18 cellular contexts compared by ENCODE assay signal in the genomic region with DNA sequence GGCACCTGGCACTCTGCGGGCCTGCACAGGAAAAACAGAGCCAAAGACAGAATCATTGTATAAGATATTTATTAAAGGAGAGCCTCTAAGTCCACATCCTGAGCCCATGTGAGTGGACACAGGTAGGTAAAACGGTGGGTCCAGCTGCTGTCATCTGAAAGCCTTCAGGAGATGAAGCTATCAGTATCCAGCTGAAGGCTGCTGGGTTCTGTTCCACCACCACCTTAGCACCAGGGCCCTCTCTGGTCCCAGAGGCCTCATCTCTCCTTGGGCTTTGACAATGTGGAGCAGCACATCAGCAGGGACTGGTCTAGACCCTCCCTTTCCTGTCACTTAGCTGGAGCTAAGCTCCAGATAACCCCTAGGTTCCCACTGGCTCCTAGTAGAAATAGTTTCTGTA. TPM values are rescaled to one million over a fixed set of nuclear protein-coding genes. Genes with fewer than 3 reads are reported as not detected.
DNase-seq lines count a peak whose midpoint lies in the region; ATAC-seq and TF ChIP-seq lines count a peak whose summit lies in the region.
"Had no signal": no experiment of that assay in that cellular context is flagged by ENCODE, and none has a peak within 500 bp of the region (broad histone marks: within the 10 kb centered on the region; RNA-seq: fewer than 3 reads in every experiment).

No MANE protein-coding gene starts in this region.

- intact Hi-C loops in activated CD4-positive, alpha-beta T cell treated with anti-CD3 and anti-CD28 coated beads, Interleukin-2, amount 10 ng/mL, durations not matched to agents 24 days and 14 days (cut with micrococcal nuclease): no loop called here
- intact Hi-C loops in spleen (cut with DNase I; ENCODE audit: low total_unique reads) (no loop called here), transverse colon (cut with DNase I; ENCODE audit: low total_unique reads) (no loop called here)

- H3K27me3 ChIP-seq in spleen (replicated peaks in 1 of 7): no peaks in the 10 kb centered on the region
- H3K27me3 ChIP-seq in transverse colon: no peaks in the 10 kb centered on the region

- H3K4me1 ChIP-seq in spleen: peaks cover 0 to 10% (median 2%) of the 10 kb centered on the region in 6 donors
- H3K4me1 ChIP-seq in transverse colon: no peaks in the 10 kb centered on the region

- H3K36me3 Mint-ChIP-seq in activated CD4-positive, alpha-beta T cell treated with anti-CD3 and anti-CD28 coated beads, Interleukin-2, amount 10 ng/mL, durations not matched to agents 24 days and 14 days (ENCODE audit: low read depth): peaks cover 34% of the 10 kb centered on the region
- H3K36me3 Mint-ChIP-seq in T-helper 17 cell (ENCODE audit: low read depth) (peaks cover 2% of the 10 kb centered on the region), chondrocyte (ENCODE audit: low read depth) (peaks cover 15% of the 10 kb centered on the region)

- H3K9me3 ChIP-seq in T-helper 17 cell (ENCODE audit: control insufficient read depth, low read length, poor library complexity, severe bottlenecking) (no peaks in the 10 kb centered on the region), spleen (no peaks in the 10 kb centered on the region), transverse colon (no peaks in the 10 kb centered on the region)

- H3K4me3 ChIP-seq in spleen (no peak overlapping the region), transverse colon (no peak overlapping the region)

- H3K27ac Mint-ChIP-seq in activated CD4-positive, alpha-beta T cell treated with anti-CD3 and anti-CD28 coated beads, Interleukin-2, amount 10 ng/mL, durations not matched to agents 24 days and 14 days: peak overlapping the region; percentile 53
- peak overlapping the region; percentile 53 for H3K27ac Mint-ChIP-seq in T-helper 17 cell
- H3K27ac Mint-ChIP-seq in chondrocyte (ENCODE audit: unreplicated experiment): peak overlapping the region; percentile 17

- TF ChIP-seq EP300 in transverse colon (IDR thresholded peaks at IDR 0.05; ENCODE audit: low read depth): no peak

- peaks cover 25% of the 10 kb centered on the region for H3K4me1 Mint-ChIP-seq in activated CD4-positive, alpha-beta T cell treated with anti-CD3 and anti-CD28 coated beads, Interleukin-2, amount 10 ng/mL, durations not matched to agents 24 days and 14 days
- peaks cover 8% of the 10 kb centered on the region for H3K4me1 Mint-ChIP-seq in T-helper 17 cell
- peaks cover 3% of the 10 kb centered on the region for H3K4me1 Mint-ChIP-seq in chondrocyte (ENCODE audit: low read depth)

- H3K27me3 Mint-ChIP-seq in activated CD4-positive, alpha-beta T cell treated with anti-CD3 and anti-CD28 coated beads, Interleukin-2, amount 10 ng/mL, durations not matched to agents 24 days and 14 days: no peaks in the 10 kb centered on the region
- H3K27me3 Mint-ChIP-seq in T-helper 17 cell: no peaks in the 10 kb centered on the region
- no peaks in the 10 kb centered on the region for H3K27me3 Mint-ChIP-seq in chondrocyte (ENCODE audit: low read depth)

- H3K27ac ChIP-seq in spleen (no peak overlapping the region), transverse colon (no peak overlapping the region)
- H3K27ac ChIP-seq: 22Rv1 had no signal

- TF ChIP-seq CTCF in chondrocyte (IDR thresholded peaks at IDR 0.05) (no peak), spleen (IDR thresholded peaks at IDR 0.05 in 8 of 11, conservative IDR thresholded peaks at IDR 0.05 in 3 of 11) (no peak), transverse colon (IDR thresholded peaks at IDR 0.05) (no peak)

- in situ Hi-C loops in transverse colon (cut with MboI; ENCODE audit: low pct_ligation_motif_present in 1 of 4, low pct_unique_long_range_greater_than_20kb in 1 of 4, low sequenced_read_pairs in 3 of 4): loop anchor here in 1 of 4 donors (25.0 kb wide), 2 partner anchors 93 to 268 kb away; partner anchors contain the start of gene DHX8

- no peaks in the 10 kb centered on the region for H3K9me3 Mint-ChIP-seq in activated CD4-positive, alpha-beta T cell treated with anti-CD3 and anti-CD28 coated beads, Interleukin-2, amount 10 ng/mL, durations not matched to agents 24 days and 14 days
- no peaks in the 10 kb centered on the region for H3K9me3 Mint-ChIP-seq in chondrocyte (ENCODE audit: low read depth)

- no peak overlapping the region for H3K4me3 Mint-ChIP-seq in activated CD4-positive, alpha-beta T cell treated with anti-CD3 and anti-CD28 coated beads, Interleukin-2, amount 10 ng/mL, durations not matched to agents 24 days and 14 days
- H3K4me3 Mint-ChIP-seq in T-helper 17 cell: no peak overlapping the region
- no peak overlapping the region for H3K4me3 Mint-ChIP-seq in chondrocyte (ENCODE audit: unreplicated experiment)

- H3K36me3 ChIP-seq in spleen (peaks cover 0 to 95% (median 27%) of the 10 kb centered on the region in 6 donors), transverse colon (no peaks in the 10 kb centered on the region)

- no peak for ATAC-seq in T-helper 17 cell
- no peak for ATAC-seq in HG02759 (IDR thresholded peaks at IDR 0.05; ENCODE audit: unreplicated experiment)

- peak; percentile 47 for DNase-seq in activated CD4-positive, alpha-beta T cell treated with anti-CD3 and anti-CD28 coated beads, Interleukin-2, amount 10 ng/mL, durations not matched to agents 24 days and 14 days
- no peak for DNase-seq in activated CD4-positive, alpha-beta T cell treated with anti-CD3 and anti-CD28 coated beads, Interleukin-2, amount 50 U/mL, for 48 hours
- DNase-seq in T-helper 17 cell: no peak
- DNase-seq in chondrocyte (ENCODE audit: low spot score): peak; percentile 12
- DNase-seq in spleen: peak; percentile 4
- no peak for DNase-seq in transverse colon
- no peak for DNase-seq in NCI-H446 treated with DMSO at 0.1 percent for 48 hours (lab: John Stamatoyannopoulos, UW)
- DNase-seq: DMS 273 treated with DMSO at 0.1 percent for 48 hours, Karpas-422, MM.1S, NCI-H1105 treated with DMSO at 0.1 percent for 48 hours, NCI-H187 treated with DMSO at 0.1 percent for 48 hours, NCI-H2171, NCI-H510A, NCI-H82 had no signal

- 70 to 98% (median 93%) methylated on average over 2 of the region's 2 CpGs for WGBS in spleen, 5 donors
- 92 to 98% methylated on average over 1 to 2 of the region's 2 CpGs for WGBS in transverse colon (ENCODE audit: low coverage in 1 of 2), 2 donors

- TF ChIP-seq POLR2A in spleen (IDR thresholded peaks at IDR 0.05): no peak
- no peak for TF ChIP-seq POLR2A in transverse colon (IDR thresholded peaks at IDR 0.05)

RNA-seq across cellular contexts. Expression of gene TMEM106A, which starts 7.3 kb away (rescaled TPM):
- 17.9 and 19.1 TPM in 2 replicates for total RNA-seq in activated CD4-positive, alpha-beta T cell treated with anti-CD3 and anti-CD28 coated beads, Interleukin-2, amount 10 ng/mL, durations not matched to agents 24 days and 14 days
- 10 to 100 TPM in 1 of 2 donors, 1 to 10 TPM in 1; 7.0 to 10.0 TPM for total RNA-seq in T-helper 17 cell
- 12.0 to 18.3 TPM (median 16.4 TPM) in 3 replicates for total RNA-seq in chondrocyte
- 10 to 100 TPM; 25.7 to 53.4 (median 32.9) TPM for total RNA-seq in spleen
- polyA plus RNA-seq in spleen: 10 to 100 TPM in 1 of 3 donors, 1 to 10 TPM in 2; 2.8 to 11.9 (median 3.3) TPM
- 10 to 100 TPM in 1 of 4 donors, 1 to 10 TPM in 3; 4.1 to 24.3 (median 7.9) TPM for total RNA-seq in transverse colon

RNA-seq across cellular contexts. Expression of gene CCDC200, which starts 9.4 kb away (rescaled TPM):
- total RNA-seq in activated CD4-positive, alpha-beta T cell treated with anti-CD3 and anti-CD28 coated beads, Interleukin-2, amount 10 ng/mL, durations not matched to agents 24 days and 14 days: 0.65 and 0.92 TPM in 2 replicates
- total RNA-seq in T-helper 17 cell: under 1 TPM; 0.40 to 0.60 TPM
- total RNA-seq in chondrocyte: not detected in 3 replicates
- under 1 TPM in 1 of 7 donors, not detected in 6; 0.64 TPM for total RNA-seq in spleen
- polyA plus RNA-seq in spleen: under 1 TPM in 2 of 3 donors, not detected in 1; 0.17 to 0.35 TPM
- not detected for total RNA-seq in transverse colon
- polyA plus RNA-seq: BJ had no signal

RNA-seq across cellular contexts. Expression of gene RNU2-1, which starts 14.8 kb away (rescaled TPM):
- 5,051 and 5,500 TPM in 2 replicates for total RNA-seq in activated CD4-positive, alpha-beta T cell treated with anti-CD3 and anti-CD28 coated beads, Interleukin-2, amount 10 ng/mL, durations not matched to agents 24 days and 14 days
- total RNA-seq in T-helper 17 cell (1,000 to 10,000 TPM; 3,838 to 5,780 TPM), chondrocyte (2,934 to 3,390 TPM (median 3,124 TPM) in 3 replicates), spleen (over 10,000 TPM in 1 of 7 donors, 1,000 to 10,000 TPM in 3, not detected in 3; 8,053 to 10,281 (median 8,790) TPM), transverse colon (not detected)
- polyA plus RNA-seq in spleen: not detected
- polyA plus RNA-seq: BJ had no signal

RNA-seq across cellular contexts. Expression of gene NBR1, which starts 48.0 kb away (rescaled TPM):
- total RNA-seq in activated CD4-positive, alpha-beta T cell treated with anti-CD3 and anti-CD28 coated beads, Interleukin-2, amount 10 ng/mL, durations not matched to agents 24 days and 14 days: 51.2 and 53.5 TPM in 2 replicates
- total RNA-seq in T-helper 17 cell: 10 to 100 TPM; 55.1 to 55.8 TPM
- 62.7 to 70.9 TPM (median 63.3 TPM) in 3 replicates for total RNA-seq in chondrocyte
- total RNA-seq in spleen: 100 to 1,000 TPM in 1 of 7 donors, 10 to 100 TPM in 6; 69.2 to 103 (median 91.5) TPM
- 10 to 100 TPM; 18.5 to 29.3 (median 22.0) TPM for polyA plus RNA-seq in spleen
- total RNA-seq in transverse colon: 100 to 1,000 TPM in 2 of 4 donors, 10 to 100 TPM in 2; 62.5 to 156 (median 99.3) TPM

Comparison
In these comparisons a context has a peak if more than half of its experiments do, and no peak if none do; other contexts are left out.
1. DNase-seq: peak in activated CD4-positive, alpha-beta T cell treated with anti-CD3 and anti-CD28 coated beads, Interleukin-2, amount 10 ng/mL, durations not matched to agents 24 days and 14 days (single experiment), chondrocyte (single experiment) and spleen (single experiment); none in activated CD4-positive, alpha-beta T cell treated with anti-CD3 and anti-CD28 coated beads, Interleukin-2, amount 50 U/mL, for 48 hours (0 of 2), T-helper 17 cell (0 of 3), transverse colon (single experiment) and NCI-H446 treated with DMSO at 0.1 percent for 48 hours (single experiment).
2. Peak in every context shown above with its lines, with median percentiles within 50 percentile points of each other: H3K27ac Mint-ChIP-seq.